In the genomic region with DNA sequence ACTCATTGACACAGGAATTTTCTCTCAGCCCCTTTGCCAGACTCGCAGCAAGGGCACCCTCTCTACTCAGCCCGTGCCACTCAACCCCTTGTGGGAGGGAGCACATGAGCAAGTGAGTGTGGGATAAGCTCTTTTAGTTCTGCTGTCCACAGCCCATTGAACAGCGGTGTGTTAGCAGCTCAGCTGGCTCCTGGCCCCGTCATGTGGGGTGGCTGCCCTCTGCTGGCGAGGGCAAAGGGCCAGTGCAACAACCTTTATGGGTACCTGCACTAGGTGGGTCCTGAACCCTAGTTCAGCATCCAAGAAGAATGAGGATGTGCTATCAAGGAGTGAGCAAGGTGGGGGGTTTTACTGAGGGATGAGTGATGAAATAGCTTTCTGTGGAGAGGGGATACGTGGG, we compare ENCODE assay signal across 1 cellular context.
TF ChIP-seq lines count a peak whose summit lies in the region.

No MANE protein-coding gene starts in this region.

TF ChIP-seq in HEK293, 187 proteins besides CTCF, POLR2A, EP300 and RAD21 (continued from another document):
- TF ChIP-seq, protein P1, sequence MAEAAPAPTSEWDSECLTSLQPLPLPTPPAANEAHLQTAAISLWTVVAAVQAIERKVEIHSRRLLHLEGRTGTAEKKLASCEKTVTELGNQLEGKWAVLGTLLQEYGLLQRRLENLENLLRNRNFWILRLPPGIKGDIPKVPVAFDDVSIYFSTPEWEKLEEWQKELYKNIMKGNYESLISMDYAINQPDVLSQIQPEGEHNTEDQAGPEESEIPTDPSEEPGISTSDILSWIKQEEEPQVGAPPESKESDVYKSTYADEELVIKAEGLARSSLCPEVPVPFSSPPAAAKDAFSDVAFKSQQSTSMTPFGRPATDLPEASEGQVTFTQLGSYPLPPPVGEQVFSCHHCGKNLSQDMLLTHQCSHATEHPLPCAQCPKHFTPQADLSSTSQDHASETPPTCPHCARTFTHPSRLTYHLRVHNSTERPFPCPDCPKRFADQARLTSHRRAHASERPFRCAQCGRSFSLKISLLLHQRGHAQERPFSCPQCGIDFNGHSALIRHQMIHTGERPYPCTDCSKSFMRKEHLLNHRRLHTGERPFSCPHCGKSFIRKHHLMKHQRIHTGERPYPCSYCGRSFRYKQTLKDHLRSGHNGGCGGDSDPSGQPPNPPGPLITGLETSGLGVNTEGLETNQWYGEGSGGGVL (tag by site-specific recombination; IDR thresholded peaks at IDR 0.05): no peak
